18 cellular contexts compared by ENCODE assay signal in the genomic region with DNA sequence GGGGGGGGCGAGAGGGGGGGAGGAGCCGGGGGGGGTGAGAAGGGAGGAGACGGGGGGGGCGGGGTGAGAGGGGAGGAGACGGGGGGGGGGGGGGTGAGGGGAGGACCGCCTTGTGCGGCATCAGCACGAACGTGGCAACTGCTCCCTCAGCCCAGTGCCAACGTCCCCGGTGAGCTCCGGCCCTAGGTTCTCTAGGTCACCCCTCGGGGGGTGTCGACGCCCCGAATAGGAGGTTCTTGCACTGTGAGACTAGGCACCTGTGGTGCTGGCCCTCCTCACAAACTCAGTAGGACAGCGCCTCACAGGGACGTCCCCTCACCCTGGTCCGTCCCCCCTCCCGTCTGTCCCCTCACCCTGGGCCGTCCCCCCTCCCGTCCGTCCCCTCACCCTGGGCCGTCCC. TPM values are rescaled to one million over a fixed set of nuclear protein-coding genes. Genes with fewer than 3 reads are reported as not detected.
DNase-seq lines count a peak whose midpoint lies in the region; ATAC-seq and TF ChIP-seq lines count a peak whose summit lies in the region.
"Had no signal": no experiment of that assay in that cellular context is flagged by ENCODE, and none has a peak within 500 bp of the region (broad histone marks: within the 10 kb centered on the region; RNA-seq: fewer than 3 reads in every experiment).

No MANE protein-coding gene starts in this region.

- no peak for TF ChIP-seq CTCF in activated CD8-positive, alpha-beta T cell treated with anti-CD3 and anti-CD28 coated beads for 36 hours (IDR thresholded peaks at IDR 0.05)

- POLR2A ChIA-PET in activated CD8-positive, alpha-beta T cell treated with anti-CD3 and anti-CD28 coated beads for 36 hours (lab: Charles Lee): no interaction called here
- POLR2A ChIA-PET in activated CD8-positive, alpha-beta T cell treated with anti-CD3 and anti-CD28 coated beads, Interleukin-2, amount 10 ng/mL, durations not matched to agents 7 days and 5 days (lab: Charles Lee): no interaction called here

- H3K4me1 Mint-ChIP-seq in activated CD8-positive, alpha-beta T cell treated with anti-CD3 and anti-CD28 coated beads for 36 hours (ENCODE audit: low read depth): no peaks in the 10 kb centered on the region
- H3K4me1 Mint-ChIP-seq in activated CD8-positive, alpha-beta T cell treated with anti-CD3 and anti-CD28 coated beads, Interleukin-2, amount 10 ng/mL, durations not matched to agents 7 days and 5 days (ENCODE audit: low read depth): no peaks in the 10 kb centered on the region

- no peak overlapping the region for H3K4me3 ChIP-seq in right cardiac atrium (ENCODE audit: low read length)
- H3K4me3 ChIP-seq: MG63 had no signal

- no peak for DNase-seq in activated CD8-positive, alpha-beta T cell treated with anti-CD3 and anti-CD28 coated beads for 36 hours
- DNase-seq in activated CD8-positive, alpha-beta T cell treated with anti-CD3 and anti-CD28 coated beads, Interleukin-2, amount 10 ng/mL, durations not matched to agents 7 days and 5 days: no peak
- DNase-seq in left cardiac atrium (peak; percentile 16), right cardiac atrium (no peak), posterior vena cava (ENCODE audit: low spot score) (peak; percentile 55), NCI-H748 (lab: John Stamatoyannopoulos, UW; ENCODE audit: unreplicated experiment) (no peak)
- DNase-seq: 8988T; BE2C; CD4-positive, alpha-beta T cell; Karpas-422; MG63; NCI-H1092; NCI-H146; NCI-H2081; NCI-H524; SHP77 had no signal

- no peak overlapping the region for H3K27ac ChIP-seq in right cardiac atrium (ENCODE audit: low read length)

- no peaks in the 10 kb centered on the region for H3K4me1 ChIP-seq in right cardiac atrium (ENCODE audit: control insufficient read depth, insufficient read depth, low read length)
- H3K4me1 ChIP-seq: BE2C had no signal

- H3K36me3 Mint-ChIP-seq in activated CD8-positive, alpha-beta T cell treated with anti-CD3 and anti-CD28 coated beads for 36 hours (ENCODE audit: low read depth): peaks cover 27% of the 10 kb centered on the region
- peaks cover 44% of the 10 kb centered on the region for H3K36me3 Mint-ChIP-seq in activated CD8-positive, alpha-beta T cell treated with anti-CD3 and anti-CD28 coated beads, Interleukin-2, amount 10 ng/mL, durations not matched to agents 7 days and 5 days (ENCODE audit: low read depth)

- CTCF ChIA-PET in activated CD8-positive, alpha-beta T cell treated with anti-CD3 and anti-CD28 coated beads for 36 hours (lab: Charles Lee): no interaction called here
- CTCF ChIA-PET in activated CD8-positive, alpha-beta T cell treated with anti-CD3 and anti-CD28 coated beads, Interleukin-2, amount 10 ng/mL, durations not matched to agents 7 days and 5 days (lab: Charles Lee): no interaction called here

- intact Hi-C loops in activated CD8-positive, alpha-beta T cell treated with anti-CD3 and anti-CD28 coated beads for 36 hours (cut with micrococcal nuclease): no loop called here
- intact Hi-C loops in left cardiac atrium (cut with DNase I) (no loop called here), right cardiac atrium (cut with DNase I) (no loop called here), posterior vena cava (cut with DNase I) (no loop called here)

- H3K9me3 Mint-ChIP-seq in activated CD8-positive, alpha-beta T cell treated with anti-CD3 and anti-CD28 coated beads for 36 hours: no peaks in the 10 kb centered on the region
- H3K9me3 Mint-ChIP-seq in activated CD8-positive, alpha-beta T cell treated with anti-CD3 and anti-CD28 coated beads, Interleukin-2, amount 10 ng/mL, durations not matched to agents 7 days and 5 days (ENCODE audit: insufficient read depth): no peaks in the 10 kb centered on the region
- H3K9me3 Mint-ChIP-seq: CD4-positive, alpha-beta T cell had no signal

- peak; percentile 39 for ATAC-seq in activated CD8-positive, alpha-beta T cell treated with anti-CD3 and anti-CD28 coated beads for 36 hours
- ATAC-seq in activated CD8-positive, alpha-beta T cell treated with anti-CD3 and anti-CD28 coated beads, Interleukin-2, amount 10 ng/mL, durations not matched to agents 7 days and 5 days: no peak
- ATAC-seq in left cardiac atrium (no peak), right cardiac atrium (no peak), GM19351 (IDR thresholded peaks at IDR 0.05; ENCODE audit: unreplicated experiment) (no peak), GM21528 (IDR thresholded peaks at IDR 0.05; ENCODE audit: low FRiP score, unreplicated experiment) (no peak)

- H3K9me3 ChIP-seq in right cardiac atrium (ENCODE audit: control insufficient read depth, low read length): no peaks in the 10 kb centered on the region
- H3K9me3 ChIP-seq: BE2C, MG63 had no signal

- H3K27me3 Mint-ChIP-seq in activated CD8-positive, alpha-beta T cell treated with anti-CD3 and anti-CD28 coated beads for 36 hours: no peaks in the 10 kb centered on the region
- H3K27me3 Mint-ChIP-seq in activated CD8-positive, alpha-beta T cell treated with anti-CD3 and anti-CD28 coated beads, Interleukin-2, amount 10 ng/mL, durations not matched to agents 7 days and 5 days (ENCODE audit: low read depth): no peaks in the 10 kb centered on the region
- H3K27me3 Mint-ChIP-seq: CD4-positive, alpha-beta T cell had no signal

- WGBS in right cardiac atrium: 84% methylated on average over 19 of the region's 24 CpGs

- no peak overlapping the region for H3K27ac Mint-ChIP-seq in activated CD8-positive, alpha-beta T cell treated with anti-CD3 and anti-CD28 coated beads for 36 hours
- no peak overlapping the region for H3K27ac Mint-ChIP-seq in activated CD8-positive, alpha-beta T cell treated with anti-CD3 and anti-CD28 coated beads, Interleukin-2, amount 10 ng/mL, durations not matched to agents 7 days and 5 days
- H3K27ac Mint-ChIP-seq: CD4-positive, alpha-beta T cell had no signal

- H3K27me3 ChIP-seq in right cardiac atrium (ENCODE audit: control insufficient read depth, insufficient read depth): no peaks in the 10 kb centered on the region
- H3K27me3 ChIP-seq: BE2C, MG63 had no signal

- no peak overlapping the region for H3K4me3 Mint-ChIP-seq in activated CD8-positive, alpha-beta T cell treated with anti-CD3 and anti-CD28 coated beads for 36 hours
- no peak overlapping the region for H3K4me3 Mint-ChIP-seq in activated CD8-positive, alpha-beta T cell treated with anti-CD3 and anti-CD28 coated beads, Interleukin-2, amount 10 ng/mL, durations not matched to agents 7 days and 5 days
- H3K4me3 Mint-ChIP-seq: CD4-positive, alpha-beta T cell had no signal

RNA-seq across cellular contexts. Expression of gene GTPBP6, which starts 21.5 kb away (rescaled TPM):
- total RNA-seq in activated CD8-positive, alpha-beta T cell treated with anti-CD3 and anti-CD28 coated beads for 36 hours: 10 to 100 TPM; 68.0 to 68.3 TPM
- 10 to 100 TPM; 55.7 to 59.9 TPM for total RNA-seq in activated CD8-positive, alpha-beta T cell treated with anti-CD3 and anti-CD28 coated beads, Interleukin-2, amount 10 ng/mL, durations not matched to agents 7 days and 5 days
- total RNA-seq in left cardiac atrium (10 to 100 TPM; 48.0 to 55.6 TPM), right cardiac atrium (10 to 100 TPM; 48.4 to 57.6 (median 54.8) TPM), posterior vena cava (10 to 100 TPM; 31.1 to 34.9 TPM)
- 59.0 TPM for polyA plus RNA-seq in right cardiac atrium

RNA-seq across cellular contexts. Expression of gene PPP2R3B, which starts 46.6 kb away (rescaled TPM):
- 10 to 100 TPM; 44.9 to 45.7 TPM for total RNA-seq in activated CD8-positive, alpha-beta T cell treated with anti-CD3 and anti-CD28 coated beads for 36 hours
- 10 to 100 TPM; 41.8 to 44.6 TPM for total RNA-seq in activated CD8-positive, alpha-beta T cell treated with anti-CD3 and anti-CD28 coated beads, Interleukin-2, amount 10 ng/mL, durations not matched to agents 7 days and 5 days
- total RNA-seq in left cardiac atrium: 100 to 1,000 TPM; 104 to 114 TPM
- total RNA-seq in right cardiac atrium: 100 to 1,000 TPM; 101 to 163 (median 147) TPM
- 114 TPM for polyA plus RNA-seq in right cardiac atrium
- total RNA-seq in posterior vena cava: 10 to 100 TPM; 17.9 to 23.4 TPM

RNA-seq across cellular contexts. Expression of gene PLCXD1, which starts 58.9 kb away (rescaled TPM):
- 10 to 100 TPM; 63.9 to 65.7 TPM for total RNA-seq in activated CD8-positive, alpha-beta T cell treated with anti-CD3 and anti-CD28 coated beads for 36 hours
- total RNA-seq in activated CD8-positive, alpha-beta T cell treated with anti-CD3 and anti-CD28 coated beads, Interleukin-2, amount 10 ng/mL, durations not matched to agents 7 days and 5 days: 10 to 100 TPM; 44.5 to 50.2 TPM
- total RNA-seq in left cardiac atrium (10 to 100 TPM in 1 of 2 donors, 1 to 10 TPM in 1; 2.9 to 13.7 TPM), right cardiac atrium (1 to 10 TPM; 2.1 to 9.0 (median 4.7) TPM), posterior vena cava (1 to 10 TPM; 3.1 to 5.6 TPM)
- 3.6 TPM for polyA plus RNA-seq in right cardiac atrium

Comparison
In these comparisons a context has a peak if more than half of its experiments do, and no peak if none do; other contexts are left out.
1. DNase-seq: peak in left cardiac atrium (single experiment) and posterior vena cava (single experiment); none in activated CD8-positive, alpha-beta T cell treated with anti-CD3 and anti-CD28 coated beads for 36 hours (single experiment), activated CD8-positive, alpha-beta T cell treated with anti-CD3 and anti-CD28 coated beads, Interleukin-2, amount 10 ng/mL, durations not matched to agents 7 days and 5 days (single experiment), right cardiac atrium (0 of 3) and NCI-H748 (single experiment).